Comparison of ENCODE assay signal across 21 cellular contexts in the genomic region with DNA sequence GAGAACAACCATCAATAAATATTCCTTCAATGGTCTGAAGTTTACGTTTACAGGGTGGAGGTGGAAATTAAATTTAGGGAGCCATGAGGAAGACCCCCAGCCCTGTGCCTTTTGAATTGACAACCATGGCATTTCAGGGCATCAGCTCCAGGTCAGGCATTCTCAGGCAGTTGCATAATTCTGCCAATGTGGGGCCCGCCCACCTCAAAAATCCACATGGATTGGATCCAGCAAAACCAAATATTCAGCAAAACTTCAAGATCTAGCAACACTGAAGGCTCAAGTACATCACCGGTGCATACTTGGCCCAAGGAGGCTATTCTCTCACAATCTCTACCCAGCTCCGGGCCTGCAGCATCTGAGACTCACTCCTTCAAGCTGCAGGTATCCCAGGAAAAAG. TPM values are rescaled to one million over a fixed set of nuclear protein-coding genes. Genes with fewer than 3 reads are reported as not detected.
DNase-seq lines count a peak whose midpoint lies in the region; ATAC-seq and TF ChIP-seq lines count a peak whose summit lies in the region.
"Had no signal": no experiment of that assay in that cellular context is flagged by ENCODE, and none has a peak within 500 bp of the region (broad histone marks: within the 10 kb centered on the region; RNA-seq: fewer than 3 reads in every experiment).

No MANE protein-coding gene starts in this region.

- peaks cover 9% of the 10 kb centered on the region for H3K4me1 Mint-ChIP-seq in MCF 10A (ENCODE audit: insufficient read depth, unreplicated experiment)
- H3K4me1 Mint-ChIP-seq in stimulated activated effector memory CD8-positive, alpha-beta T cell treated with anti-CD3 and anti-CD28 coated beads, Interleukin-12 subunit alpha, Interleukin-12 subunit beta, amount 100 ng/mL, for 72 hours, result peaks cover 12% of the 10 kb centered on the region

- no peak overlapping the region for H3K9ac ChIP-seq in mammary epithelial cell (ENCODE audit: insufficient read depth, low read length)
- H3K9ac ChIP-seq: KMS-11 had no signal

- peaks cover 55% of the 10 kb centered on the region for H3K79me2 ChIP-seq in mammary epithelial cell (ENCODE audit: insufficient read depth, low read length)

- TF ChIP-seq CTCF in MCF 10A (IDR thresholded peaks at IDR 0.05; ENCODE audit: unreplicated experiment) (no peak), mammary epithelial cell (conservative IDR thresholded peaks at IDR 0.05 in 1 of 2, IDR thresholded peaks at IDR 0.05 in 1 of 2; ENCODE audit: extremely low read depth in 1 of 2, insufficient read depth in 1 of 2, low read depth in 1 of 2, low read length in 2 of 2) (no peak), Panc1 (IDR thresholded peaks at IDR 0.05) (no peak)

- H3K4me3 Mint-ChIP-seq in MCF 10A (ENCODE audit: unreplicated experiment), result no peak overlapping the region
- no peak overlapping the region for H3K4me3 Mint-ChIP-seq in stimulated activated effector memory CD8-positive, alpha-beta T cell treated with anti-CD3 and anti-CD28 coated beads, Interleukin-12 subunit alpha, Interleukin-12 subunit beta, amount 100 ng/mL, for 72 hours
- H3K4me3 Mint-ChIP-seq: activated CD4-positive, alpha-beta T cell treated with anti-CD3 and anti-CD28 coated beads, Interleukin-2, amount 10 ng/mL, durations not matched to agents 24 days and 14 days had no signal

- dilution Hi-C loops in mammary epithelial cell (cut with HindIII; ENCODE audit: low sequenced_read_pairs), result no loop called here

- no peaks in the 10 kb centered on the region for H3K27me3 ChIP-seq in mammary epithelial cell (ENCODE audit: insufficient read depth, low read length)
- no peaks in the 10 kb centered on the region for H3K27me3 ChIP-seq in Panc1 (ENCODE audit: control insufficient read depth, insufficient read depth, low read length)
- H3K27me3 ChIP-seq: ascending aorta, foreskin keratinocyte, suprapubic skin, uterus had no signal

- H3K9me3 ChIP-seq in mammary epithelial cell (replicated peaks; ENCODE audit: insufficient read depth, low read length), result no peaks in the 10 kb centered on the region
- no peaks in the 10 kb centered on the region for H3K9me3 ChIP-seq in Panc1 (ENCODE audit: control insufficient read depth, insufficient read depth, low read depth, low read length)
- H3K9me3 ChIP-seq: suprapubic skin, uterus had no signal

- no peaks in the 10 kb centered on the region for H4K20me1 ChIP-seq in mammary epithelial cell (ENCODE audit: insufficient read depth, low read length)

- H3K27ac Mint-ChIP-seq in MCF 10A (ENCODE audit: low read depth, unreplicated experiment), result peak overlapping the region; percentile 21
- H3K27ac Mint-ChIP-seq in stimulated activated effector memory CD8-positive, alpha-beta T cell treated with anti-CD3 and anti-CD28 coated beads, Interleukin-12 subunit alpha, Interleukin-12 subunit beta, amount 100 ng/mL, for 72 hours, result peak overlapping the region; percentile 8
- H3K27ac Mint-ChIP-seq: activated CD4-positive, alpha-beta T cell treated with anti-CD3 and anti-CD28 coated beads, Interleukin-2, amount 10 ng/mL, durations not matched to agents 24 days and 14 days had no signal

- no peak overlapping the region for H2AFZ ChIP-seq in mammary epithelial cell (ENCODE audit: low read depth, low read length)

- no TSS peak for BruUV-seq in MCF 10A (replicated peaks; lab: Mats Ljungman, UMichigan)
- no TSS peak for BruUV-seq in mammary epithelial cell (replicated peaks; lab: Mats Ljungman, UMichigan)
- BruUV-seq in Panc1 (replicated peaks; lab: Mats Ljungman, UMichigan), result no TSS peak

- H3K4me1 ChIP-seq in mammary epithelial cell (ENCODE audit: insufficient read depth, low read length) (peaks cover 8% of the 10 kb centered on the region), Panc1 (ENCODE audit: control insufficient read depth, insufficient read depth, low read length) (peaks cover 24% of the 10 kb centered on the region)
- H3K4me1 ChIP-seq: foreskin keratinocyte, uterus had no signal

- H3K27ac ChIP-seq in mammary epithelial cell (ENCODE audit: insufficient read depth, low read depth, low read length) (no peak overlapping the region), Panc1 (ENCODE audit: low read length) (peak overlapping the region; percentile 77)
- H3K27ac ChIP-seq: ascending aorta, C4-2B, foreskin keratinocyte, KMS-11, suprapubic skin, uterus had no signal

- intact Hi-C loops in MCF 10A (cut with micrococcal nuclease) (no loop called here), mammary epithelial cell (cut with micrococcal nuclease) (no loop called here), Panc1 (cut with micrococcal nuclease; ENCODE audit: unreplicated experiment) (no loop called here)

- no peak for ATAC-seq in Panc1
- no peak for ATAC-seq in stimulated activated effector memory CD8-positive, alpha-beta T cell treated with anti-CD3 and anti-CD28 coated beads, Interleukin-12 subunit alpha, Interleukin-12 subunit beta, amount 100 ng/mL, for 72 hours
- no peak for ATAC-seq in GM19452 (IDR thresholded peaks at IDR 0.05; ENCODE audit: unreplicated experiment)
- ATAC-seq in HG03342 (IDR thresholded peaks at IDR 0.05; ENCODE audit: unreplicated experiment), result no peak
- ATAC-seq: foreskin keratinocyte had no signal

- peaks cover 18% of the 10 kb centered on the region for H3K36me3 Mint-ChIP-seq in MCF 10A (ENCODE audit: insufficient read depth, unreplicated experiment)
- peaks cover 13% of the 10 kb centered on the region for H3K36me3 Mint-ChIP-seq in stimulated activated effector memory CD8-positive, alpha-beta T cell treated with anti-CD3 and anti-CD28 coated beads, Interleukin-12 subunit alpha, Interleukin-12 subunit beta, amount 100 ng/mL, for 72 hours

- POLR2A ChIA-PET in MCF 10A (lab: Yijun Ruan, JAX), result interaction anchor here (0.7 to 2.3 kb wide), 5 partner anchors 16 to 494 kb away, joined by 3 to 9 read pairs (median 4); no protein-coding TSS in a partner anchor
- POLR2A ChIA-PET in Panc1 (lab: Charles Lee), result interaction anchor here (0.6 to 1.8 kb wide), 2 partner anchors 19 to 127 kb away, joined by 3 to 9 read pairs; no protein-coding TSS in a partner anchor

- DNase-seq in MCF 10A (ENCODE audit: unreplicated experiment), result no peak
- DNase-seq in mammary epithelial cell, result no peak
- no peak for DNase-seq in Panc1 (ENCODE audit: low read depth, low spot score)
- peak; percentile 70 for DNase-seq in fibroblast of peridontal ligament (ENCODE audit: extremely low read depth)
- no peak for DNase-seq in stimulated activated effector memory CD8-positive, alpha-beta T cell treated with anti-CD3 and anti-CD28 coated beads, Interleukin-12 subunit alpha, Interleukin-12 subunit beta, amount 100 ng/mL, for 72 hours (ENCODE audit: low spot score in 2 of 2)
- DNase-seq in NCI-H82 (lab: John Stamatoyannopoulos, UW), result no peak
- DNase-seq: activated CD4-positive, alpha-beta T cell treated with anti-CD3 and anti-CD28 coated beads, Interleukin-2, amount 10 ng/mL, durations not matched to agents 24 days and 14 days; activated T-cell treated with anti-CD3 and anti-CD28 coated beads for 4 hours; foreskin keratinocyte; kidney; naive B cell; NCI-H1092 treated with DMSO at 0.1 percent for 48 hours; NCI-H2081 treated with DMSO at 0.1 percent for 48 hours; NCI-H510A; uterus had no signal

- no peaks in the 10 kb centered on the region for H3K27me3 Mint-ChIP-seq in MCF 10A (ENCODE audit: insufficient read depth, unreplicated experiment)
- H3K27me3 Mint-ChIP-seq: activated CD4-positive, alpha-beta T cell treated with anti-CD3 and anti-CD28 coated beads, Interleukin-2, amount 10 ng/mL, durations not matched to agents 24 days and 14 days; naive B cell had no signal

- in situ Hi-C loops in mammary epithelial cell (cut with MboI; ENCODE audit: low sequenced_read_pairs in 2 of 2) (no loop called here), Panc1 (cut with HindIII; ENCODE audit: low pct_unique_long_range_greater_than_20kb, low sequenced_read_pairs) (no loop called here)

- WGBS in mammary epithelial cell (ENCODE audit: low coverage, missing lambda C conversion rate), result 80% methylated on average over 3 of the region's 4 CpGs

- CTCF ChIA-PET in MCF 10A (lab: Yijun Ruan, JAX) (interaction anchor here (0.6 to 1.4 kb wide), 7 partner anchors 10 to 152 kb away, joined by 3 to 13 read pairs (median 3); no protein-coding TSS in a partner anchor), mammary epithelial cell (lab: Charles Lee; ENCODE audit: low non-redundant PET) (no interaction called here), Panc1 (lab: Charles Lee) (interaction anchor here (1.0 kb wide), 1 partner anchor 43 kb away, joined by 5 read pairs; no protein-coding TSS in a partner anchor)

- H3K4me3 ChIP-seq in mammary epithelial cell (replicated peaks in 1 of 3; ENCODE audit: insufficient read depth in 1 of 3, low read depth in 2 of 3, low read length in 3 of 3) (no peak overlapping the region), Panc1 (ENCODE audit: low read depth in 2 of 2, low read length in 2 of 2) (no peak overlapping the region)
- H3K4me3 ChIP-seq: ascending aorta, suprapubic skin, uterus had no signal

- H3K9me3 Mint-ChIP-seq in MCF 10A (ENCODE audit: unreplicated experiment), result peaks cover 1% of the 10 kb centered on the region
- H3K9me3 Mint-ChIP-seq in stimulated activated effector memory CD8-positive, alpha-beta T cell treated with anti-CD3 and anti-CD28 coated beads, Interleukin-12 subunit alpha, Interleukin-12 subunit beta, amount 100 ng/mL, for 72 hours, result peaks cover 2% of the 10 kb centered on the region

- H3K4me2 ChIP-seq in mammary epithelial cell (ENCODE audit: insufficient read depth, low read depth, low read length), result no peak overlapping the region
- H3K4me2 ChIP-seq: KMS-11 had no signal

- H3K36me3 ChIP-seq in mammary epithelial cell (ENCODE audit: insufficient read depth, low read length), result no peaks in the 10 kb centered on the region
- peaks cover 3% of the 10 kb centered on the region; the same call in 1 of the 2 replicates for H3K36me3 ChIP-seq in Panc1 (ENCODE audit: control insufficient read depth, insufficient read depth, low read length)
- H3K36me3 ChIP-seq: ascending aorta, suprapubic skin, uterus had no signal

RNA-seq across cellular contexts. Expression of a gene that starts 21.2 kb away (rescaled TPM):
- 0.98 and 1.3 TPM in 2 replicates for total RNA-seq in MCF 10A (2022)
- 1 to 10 TPM; 2.2 TPM for total RNA-seq in mammary epithelial cell
- polyA plus RNA-seq in mammary epithelial cell, result 0.07 TPM
- not detected for polyA minus RNA-seq in mammary epithelial cell
- total RNA-seq in Panc1 (2021; ENCODE audit: unreplicated experiment), result 6.2 TPM
- polyA plus RNA-seq in Panc1 (2012; ENCODE audit: insufficient read length), result 4.0 TPM

RNA-seq across cellular contexts. Expression of a gene that starts 59.4 kb away (rescaled TPM):
- 41.3 and 42.4 TPM in 2 replicates for total RNA-seq in MCF 10A (2022)
- 10 to 100 TPM; 28.7 to 36.2 TPM for total RNA-seq in mammary epithelial cell
- 20.1 TPM for polyA plus RNA-seq in mammary epithelial cell
- polyA minus RNA-seq in mammary epithelial cell, result 27.3 TPM
- total RNA-seq in Panc1 (2021; ENCODE audit: unreplicated experiment), result 47.3 TPM
- 20.7 TPM for polyA plus RNA-seq in Panc1 (2012; ENCODE audit: insufficient read length)
